Comparison of ENCODE assay signal across 13 cellular contexts in the genomic region with DNA sequence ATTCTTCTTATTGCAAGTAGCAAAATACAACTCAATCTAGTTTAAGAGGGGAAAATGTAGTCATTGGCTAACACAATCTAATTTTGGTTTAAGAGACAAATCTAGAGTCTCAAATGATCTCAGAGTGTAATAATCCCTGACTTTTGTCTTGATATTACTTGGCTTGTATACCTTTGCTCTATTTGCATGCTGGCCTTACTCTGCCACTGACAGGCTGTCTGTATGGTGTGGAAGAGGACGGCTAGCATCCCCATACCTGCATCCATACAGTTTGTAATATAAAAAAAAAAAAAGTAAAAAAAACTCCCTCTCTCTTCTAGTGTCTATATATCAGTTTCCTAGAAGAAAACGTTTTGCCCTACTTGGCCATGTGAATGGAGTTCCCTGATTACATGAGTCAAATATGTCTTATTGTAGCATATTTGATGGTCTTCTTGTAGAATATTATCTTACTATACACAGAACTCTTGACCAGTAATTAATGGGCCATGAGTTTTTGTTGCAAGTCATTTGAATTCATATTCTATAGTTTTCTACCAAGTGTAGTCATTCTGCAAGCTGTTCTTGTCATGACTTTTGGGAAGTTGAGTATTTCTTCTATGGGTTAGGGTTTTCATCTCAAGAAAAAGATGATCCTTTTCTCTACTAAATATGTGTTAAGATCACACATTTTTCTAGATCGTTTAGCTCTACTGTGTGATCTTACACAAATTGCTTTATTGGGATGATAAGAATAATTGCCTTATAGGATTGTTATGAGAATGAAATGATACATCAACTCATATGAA. TPM values are rescaled to one million over a fixed set of nuclear protein-coding genes. Genes with fewer than 3 reads are reported as not detected.
DNase-seq lines count a peak whose midpoint lies in the region; ATAC-seq, FAIRE-seq and TF ChIP-seq lines count a peak whose summit lies in the region.
"Had no signal": no experiment of that assay in that cellular context is flagged by ENCODE, and none has a peak within 500 bp of the region (broad histone marks: within the 10 kb centered on the region; RNA-seq: fewer than 3 reads in every experiment).

No MANE protein-coding gene starts in this region.

- in situ Hi-C loops in HepG2 (cut with HindIII; ENCODE audit: extremely low pct_ligation_motif_present, low pct_unique_long_range_greater_than_20kb): no loop called here

- FAIRE-seq in HepG2 (lab: Jason Lieb, UNC): no peak

- no peak for TF ChIP-seq POLR2A in HepG2 (IDR thresholded peaks at IDR 0.05; ENCODE audit: insufficient read depth in 1 of 2, low read depth in 2 of 2, low read length in 2 of 2)
- no peak for TF ChIP-seq POLR2A in right lobe of liver (IDR thresholded peaks at IDR 0.05)

- DNase-seq in HepG2 (ENCODE audit: low spot score): no peak
- no peak for DNase-seq in right lobe of liver
- DNase-seq in Karpas-422: peak; percentile 53
- DNase-seq in stimulated activated naive CD8-positive, alpha-beta T cell treated with anti-CD3 and anti-CD28 coated beads, Interleukin-15, amount 100 ng/mL, for 72 hours: no peak
- no peak for DNase-seq in anterior cingulate cortex (lab: John Stamatoyannopoulos, UW)
- DNase-seq in D341Med (ENCODE audit: low spot score): no peak
- no peak for DNase-seq in midbrain (lab: John Stamatoyannopoulos, UW)
- DNase-seq: hippocampal formation, NCI-H748 treated with DMSO at 0.1 percent for 48 hours, right cardiac atrium had no signal

- H3K27me3 Mint-ChIP-seq in stimulated activated naive CD8-positive, alpha-beta T cell treated with anti-CD3 and anti-CD28 coated beads, Interleukin-15, amount 100 ng/mL, for 72 hours: no peaks in the 10 kb centered on the region

- H3K79me2 ChIP-seq in HepG2 (ENCODE audit: insufficient read depth, low read length): peaks cover 85% of the 10 kb centered on the region
- H3K79me2 ChIP-seq in Karpas-422 (ENCODE audit: low read length): peaks cover 92% of the 10 kb centered on the region

- ATAC-seq in HepG2 (no peak), right lobe of liver (no peak), esophagus mucosa (peak; percentile 19)
- ATAC-seq in stimulated activated naive CD8-positive, alpha-beta T cell treated with anti-CD3 and anti-CD28 coated beads, Interleukin-15, amount 100 ng/mL, for 72 hours: peak; percentile 71
- ATAC-seq: right cardiac atrium had no signal

- no peaks in the 10 kb centered on the region for H3K9me2 ChIP-seq in Karpas-422 (replicated peaks; ENCODE audit: insufficient read depth, low read length)

- peaks cover 70% of the 10 kb centered on the region for H3K4me1 Mint-ChIP-seq in stimulated activated naive CD8-positive, alpha-beta T cell treated with anti-CD3 and anti-CD28 coated beads, Interleukin-15, amount 100 ng/mL, for 72 hours

- intact Hi-C loops in HepG2 (cut with micrococcal nuclease; ENCODE audit: unreplicated experiment): no loop called here
- intact Hi-C loops in right lobe of liver (cut with DNase I): no loop called here

- no peak overlapping the region; the same call in 1 of the 2 replicates for H3K4me2 ChIP-seq in HepG2 (ENCODE audit: low read depth, low read length)
- H3K4me2 ChIP-seq in Karpas-422 (ENCODE audit: low read depth, low read length, poor library complexity, severe bottlenecking): peak overlapping the region; percentile 25
- H3K4me2 ChIP-seq: BLaER1 had no signal

- POLR2A ChIA-PET in HepG2 (lab: Yijun Ruan, JAX): interaction anchor here (1.1 kb wide), 1 partner anchor 8 kb away, joined by 3 read pairs; the partner anchor contains the start of gene HIF1A

- H3K9me3 Mint-ChIP-seq in stimulated activated naive CD8-positive, alpha-beta T cell treated with anti-CD3 and anti-CD28 coated beads, Interleukin-15, amount 100 ng/mL, for 72 hours: no peaks in the 10 kb centered on the region

- no peak overlapping the region for H2AFZ ChIP-seq in HepG2 (ENCODE audit: low read length)
- H2AFZ ChIP-seq in Karpas-422 (ENCODE audit: low read length): no peak overlapping the region

- H3K9ac ChIP-seq in HepG2 (ENCODE audit: insufficient read depth, low read depth, low read length): no peak overlapping the region
- H3K9ac ChIP-seq in Karpas-422 (ENCODE audit: low read length): no peak overlapping the region
- H3K9ac ChIP-seq: BLaER1 had no signal

- peaks cover 78% of the 10 kb centered on the region for H4K20me1 ChIP-seq in HepG2 (ENCODE audit: insufficient read depth, low read length)
- H4K20me1 ChIP-seq in Karpas-422 (ENCODE audit: insufficient read depth, low read depth, low read length): peaks cover 62% of the 10 kb centered on the region

- CTCF ChIA-PET in HepG2 (lab: Yijun Ruan, JAX; ENCODE audit: low intra/inter-chr PET ratio, low total read pairs): no interaction called here

- H3K36me3 ChIP-seq in HepG2 (replicated peaks in 1 of 2; ENCODE audit: control insufficient read depth in 1 of 2, insufficient read depth in 2 of 2, low read length in 2 of 2) (no peaks in the 10 kb centered on the region), right lobe of liver (no peaks in the 10 kb centered on the region), Karpas-422 (ENCODE audit: insufficient read depth, low read length) (peaks cover 30% of the 10 kb centered on the region)

- H3K4me3 ChIP-seq in HepG2 (replicated peaks in 1 of 3; ENCODE audit: insufficient read depth in 1 of 3, low read depth in 2 of 3, low read length in 3 of 3) (no peak overlapping the region), right lobe of liver (no peak overlapping the region), Karpas-422 (ENCODE audit: low read length) (no peak overlapping the region)
- H3K4me3 ChIP-seq: BLaER1, SK-N-MC had no signal

- no peaks in the 10 kb centered on the region for H3K9me3 ChIP-seq in HepG2 (ENCODE audit: low read length)
- no peaks in the 10 kb centered on the region for H3K9me3 ChIP-seq in right lobe of liver
- H3K9me3 ChIP-seq in Karpas-422 (ENCODE audit: low read length): no peaks in the 10 kb centered on the region

- H3K4me3 Mint-ChIP-seq in stimulated activated naive CD8-positive, alpha-beta T cell treated with anti-CD3 and anti-CD28 coated beads, Interleukin-15, amount 100 ng/mL, for 72 hours: peak overlapping the region; percentile 24 to 68

- no TSS peak for BruUV-seq in HepG2 (replicated peaks; lab: Mats Ljungman, UMichigan)

- H3K27me3 ChIP-seq in HepG2 (ENCODE audit: control insufficient read depth in 1 of 2, insufficient read depth in 2 of 2, low read length in 2 of 2) (no peaks in the 10 kb centered on the region), right lobe of liver (no peaks in the 10 kb centered on the region), Karpas-422 (ENCODE audit: low read length) (no peaks in the 10 kb centered on the region)
- H3K27me3 ChIP-seq: BLaER1 had no signal

- TF ChIP-seq RAD21 in HepG2 (CRISPR knock-in tag; IDR thresholded peaks at IDR 0.05): no peak

- no peak overlapping the region for H3K27ac Mint-ChIP-seq in stimulated activated naive CD8-positive, alpha-beta T cell treated with anti-CD3 and anti-CD28 coated beads, Interleukin-15, amount 100 ng/mL, for 72 hours

- H3K27ac ChIP-seq in HepG2 (ENCODE audit: extremely low read length, insufficient read depth, low read length): no peak overlapping the region
- H3K27ac ChIP-seq in right lobe of liver: no peak overlapping the region
- H3K27ac ChIP-seq in Karpas-422 (ENCODE audit: low read length): peak overlapping the region; percentile 55
- H3K27ac ChIP-seq: BLaER1, SK-N-MC had no signal

- H3K4me1 ChIP-seq in HepG2 (ENCODE audit: insufficient read depth, low read length) (peaks cover 75% of the 10 kb centered on the region), right lobe of liver (peaks cover 0 to 34% (median 0%) of the 10 kb centered on the region in 4 donors), Karpas-422 (ENCODE audit: low read length) (peaks cover 65% of the 10 kb centered on the region)

- TF ChIP-seq EP300 in HepG2 (IDR thresholded peaks at IDR 0.05; ENCODE audit: low read depth in 2 of 2, low read length in 2 of 2) (no peak), HepG2 (CRISPR knock-in tag; IDR thresholded peaks at IDR 0.05; ENCODE audit: borderline replicate concordance) (no peak)

- WGBS in HepG2 (ENCODE audit: low lambda C conversion rate): 68% methylated on average over 3 of the region's 3 CpGs
- 46% methylated on average over 3 of the region's 3 CpGs for WGBS in right lobe of liver (ENCODE audit: insufficient coverage, low coverage, low lambda C conversion rate, missing lambda C conversion rate)

- no peak for TF ChIP-seq CTCF in HepG2 (CRISPR knock-in tag; IDR thresholded peaks at IDR 0.05)
- no peak for TF ChIP-seq CTCF in right lobe of liver (IDR thresholded peaks at IDR 0.05)

RNA-seq across cellular contexts. Expression of gene HIF1A, which starts 8.2 kb away (rescaled TPM):
- total RNA-seq in HepG2 (2016; rRNA removed; fragmentation: Illumina TruSeq; extraction: Trizol) (126 and 211 TPM in 2 replicates), right lobe of liver (100 to 1,000 TPM in 1 of 6 experiments, 10 to 100 TPM in 5; 15.9 to 117 (median 31.9) TPM), esophagus mucosa (155 TPM)
- total RNA-seq in HepG2 (2016; cell fraction: cytosol; rRNA removed; fragmentation: Illumina TruSeq; extraction: Trizol; ENCODE audit: low read depth): 19.1 and 34.5 TPM in 2 replicates
- 123 and 189 TPM in 2 replicates for total RNA-seq in HepG2 (2016; cell fraction: insoluble cytoplasmic fraction; rRNA removed; fragmentation: Illumina TruSeq; extraction: Trizol)
- total RNA-seq in HepG2 (2016; cell fraction: membrane; rRNA removed; fragmentation: Illumina TruSeq; extraction: Trizol): 36.2 and 39.8 TPM in 2 replicates
- total RNA-seq in HepG2 (2016; cell fraction: nucleus; rRNA removed; fragmentation: Illumina TruSeq; extraction: Trizol): 102 and 119 TPM in 2 replicates
- 41.0 and 42.8 TPM in 2 replicates for polyA plus RNA-seq in HepG2 (2011; rRNA removed)
- polyA plus RNA-seq in HepG2 (2011; cell fraction: cytosol; rRNA removed): 19.1 and 32.4 TPM in 2 replicates
- 26.9 and 40.5 TPM in 2 replicates for polyA plus RNA-seq in HepG2 (2011; cell fraction: nucleus; rRNA removed)
- 58.1 and 68.2 TPM in 2 replicates for polyA plus RNA-seq in HepG2 (2012)
- 3.1 and 3.4 TPM in 2 replicates for polyA plus RNA-seq in HepG2 (2016; cell fraction: cytosol; fragmentation: Illumina TruSeq; extraction: Trizol; ENCODE audit: low read depth)
- 155 and 156 TPM in 2 replicates for polyA plus RNA-seq in HepG2 (2016; cell fraction: insoluble cytoplasmic fraction; fragmentation: Illumina TruSeq; extraction: Trizol; ENCODE audit: low read depth)
- 11.9 and 12.5 TPM in 2 replicates for polyA plus RNA-seq in HepG2 (2016; cell fraction: membrane; fragmentation: Illumina TruSeq; extraction: Trizol; ENCODE audit: low read depth)
- polyA plus RNA-seq in HepG2 (2016; cell fraction: nucleus; fragmentation: Illumina TruSeq; extraction: Trizol; ENCODE audit: insufficient read depth, low read depth): 108 and 129 TPM in 2 replicates
- 67.4 and 132 TPM in 2 replicates for polyA minus RNA-seq in HepG2 (2011; rRNA and poly(A)+ RNA removed; ENCODE audit: low replicate concordance)
- 77.8 and 127 TPM in 2 replicates for polyA minus RNA-seq in HepG2 (2011; cell fraction: cytosol; rRNA and poly(A)+ RNA removed)
- 102 and 161 TPM in 2 replicates for polyA minus RNA-seq in HepG2 (2011; cell fraction: nucleus; rRNA and poly(A)+ RNA removed)
- total RNA-seq in Karpas-422 (2014; rRNA removed; shearing (Covaris generic); ENCODE audit: low replicate concordance): 111 and 233 TPM in 2 replicates

RNA-seq across cellular contexts. Expression of gene SNAPC1, which starts 58.7 kb away (rescaled TPM):
- total RNA-seq in HepG2 (2016; rRNA removed; fragmentation: Illumina TruSeq; extraction: Trizol): 8.4 and 8.5 TPM in 2 replicates
- total RNA-seq in HepG2 (2016; cell fraction: cytosol; rRNA removed; fragmentation: Illumina TruSeq; extraction: Trizol; ENCODE audit: low read depth): 1.9 and 2.3 TPM in 2 replicates
- total RNA-seq in HepG2 (2016; cell fraction: insoluble cytoplasmic fraction; rRNA removed; fragmentation: Illumina TruSeq; extraction: Trizol): 8.4 and 8.6 TPM in 2 replicates
- 2.8 and 3.6 TPM in 2 replicates for total RNA-seq in HepG2 (2016; cell fraction: membrane; rRNA removed; fragmentation: Illumina TruSeq; extraction: Trizol)
- total RNA-seq in HepG2 (2016; cell fraction: nucleus; rRNA removed; fragmentation: Illumina TruSeq; extraction: Trizol): 5.8 and 7.5 TPM in 2 replicates
- polyA plus RNA-seq in HepG2 (2011; rRNA removed): 1.9 and 2.6 TPM in 2 replicates
- 1.0 and 1.8 TPM in 2 replicates for polyA plus RNA-seq in HepG2 (2011; cell fraction: cytosol; rRNA removed)
- polyA plus RNA-seq in HepG2 (2011; cell fraction: nucleus; rRNA removed): 0.90 and 0.97 TPM in 2 replicates
- polyA plus RNA-seq in HepG2 (2012): 3.8 and 4.8 TPM in 2 replicates
- polyA plus RNA-seq in HepG2 (2016; cell fraction: cytosol; fragmentation: Illumina TruSeq; extraction: Trizol; ENCODE audit: low read depth): 0.49 and 0.59 TPM in 2 replicates
- 6.9 TPM in 2 replicates for polyA plus RNA-seq in HepG2 (2016; cell fraction: insoluble cytoplasmic fraction; fragmentation: Illumina TruSeq; extraction: Trizol; ENCODE audit: low read depth)
- polyA plus RNA-seq in HepG2 (2016; cell fraction: membrane; fragmentation: Illumina TruSeq; extraction: Trizol; ENCODE audit: low read depth): 0.82 and 1.0 TPM in 2 replicates
- 7.6 and 9.2 TPM in 2 replicates for polyA plus RNA-seq in HepG2 (2016; cell fraction: nucleus; fragmentation: Illumina TruSeq; extraction: Trizol; ENCODE audit: insufficient read depth, low read depth)
- polyA minus RNA-seq in HepG2 (2011; rRNA and poly(A)+ RNA removed; ENCODE audit: low replicate concordance): 0.24 and 1.2 TPM in 2 replicates
- polyA minus RNA-seq in HepG2 (2011; cell fraction: cytosol; rRNA and poly(A)+ RNA removed): 2.5 and 2.7 TPM in 2 replicates
- 2.6 and 4.0 TPM in 2 replicates for polyA minus RNA-seq in HepG2 (2011; cell fraction: nucleus; rRNA and poly(A)+ RNA removed)
- 1 to 10 TPM in 5 of 6 experiments, under 1 TPM in 1; 0.88 to 2.0 (median 1.8) TPM for total RNA-seq in right lobe of liver
- total RNA-seq in Karpas-422 (2014; rRNA removed; shearing (Covaris generic); ENCODE audit: low replicate concordance): 32.7 and 33.4 TPM in 2 replicates
- 3.8 TPM for total RNA-seq in esophagus mucosa

Comparison
In these comparisons a context has a peak if more than half of its experiments do, and no peak if none do; other contexts are left out.
1. ATAC-seq: peak in esophagus mucosa (single experiment) and stimulated activated naive CD8-positive, alpha-beta T cell treated with anti-CD3 and anti-CD28 coated beads, Interleukin-15, amount 100 ng/mL, for 72 hours (single experiment); none in HepG2 (single experiment) and right lobe of liver (0 of 4).